Comparison of ENCODE assay signal across 8 cellular contexts in genomic region chr2:203811491-203812221, GRCh38. TPM values are rescaled to one million over a fixed set of nuclear protein-coding genes. Genes with fewer than 3 reads are reported as not detected.
DNase-seq lines count a peak whose midpoint lies in the region; ATAC-seq, FAIRE-seq and TF ChIP-seq lines count a peak whose summit lies in the region.

No MANE protein-coding gene starts in this region.

- H3K36me3 ChIP-seq in testis (ENCODE audit: low read depth, missing control alignments): no peaks in the 10 kb centered on the region

- 74 to 81% methylated on average over 9 of the region's 9 CpGs for WGBS in testis, 2 donors

- no peaks in the 10 kb centered on the region for H3K27me3 ChIP-seq in testis

- no peaks in the 10 kb centered on the region for H3K9me3 ChIP-seq in testis

- intact Hi-C loops in testis (cut with DNase I; ENCODE audit: low total_unique reads): no loop called here

- peaks cover 5% of the 10 kb centered on the region for H3K4me1 ChIP-seq in testis

- DNase-seq in HTR-8/SVneo (ENCODE audit: insufficient read length, low spot score) (peak; percentile 66), choroid plexus epithelial cell (ENCODE audit: low read depth) (peak; percentile 91), myocyte (ENCODE audit: low read depth) (peak; percentile 92), testis (peak; percentile 49), NCI-H2227 (lab: John Stamatoyannopoulos, UW; ENCODE audit: unreplicated experiment) (no peak)
- peak; percentile 69 for DNase-seq in activated CD4-positive, CD25-positive, alpha-beta regulatory T cell treated with anti-CD3 and anti-CD28 coated beads, Interleukin-2, amount 50 U/mL, for 72 hours

- H3K27ac ChIP-seq in testis: no peak overlapping the region

- no peak for TF ChIP-seq POLR2A in testis (IDR thresholded peaks at IDR 0.05)

- TF ChIP-seq CTCF in choroid plexus epithelial cell (conservative IDR thresholded peaks at IDR 0.05; ENCODE audit: low read depth, low read length) (peak; percentile 12), testis (IDR thresholded peaks at IDR 0.05) (no peak)

- peak; percentile 54 for FAIRE-seq in HTR-8/SVneo (lab: Jason Lieb, UNC)

- ATAC-seq in GM18907 (IDR thresholded peaks at IDR 0.05; ENCODE audit: unreplicated experiment) (peak; percentile 82), HG02970 (IDR thresholded peaks at IDR 0.05; ENCODE audit: low FRiP score, unreplicated experiment) (no peak)

- no peak overlapping the region for H3K4me3 ChIP-seq in choroid plexus epithelial cell (ENCODE audit: low read depth, low read length)
- H3K4me3 ChIP-seq in testis: no peak overlapping the region

RNA-seq across cellular contexts. Expression of gene CTLA4, which starts 55.9 kb away (rescaled TPM):
- not detected in 2 replicates for total RNA-seq in myocyte
- polyA plus RNA-seq in myocyte (2012): 1.5 TPM
- 1 to 10 TPM in 1 of 2 donors, under 1 TPM in 1; 0.87 to 2.7 TPM for total RNA-seq in testis
- 1.2 TPM for polyA plus RNA-seq in testis (ENCODE audit: insufficient read depth, low read depth, low replicate concordance)
